In genomic region chr3:106745344-106746168, GRCh38 we compare ENCODE assay signal across 11 cellular contexts.
DNase-seq lines count a peak whose midpoint lies in the region; ATAC-seq, FAIRE-seq and TF ChIP-seq lines count a peak whose summit lies in the region.
"Had no signal": no experiment of that assay in that cellular context is flagged by ENCODE, and none has a peak within 500 bp of the region (broad histone marks: within the 10 kb centered on the region; RNA-seq: fewer than 3 reads in every experiment).

No MANE protein-coding gene starts in this region.

- H3K4me2 ChIP-seq in astrocyte (ENCODE audit: low read length), result no peak overlapping the region

- H3K4me3 ChIP-seq in astrocyte (ENCODE audit: insufficient read depth, low read depth, low read length), result no peak overlapping the region
- H3K4me3 ChIP-seq in left ventricle myocardium inferior, result no peak overlapping the region

- H3K27ac ChIP-seq in astrocyte (ENCODE audit: low read depth, low read length), result peak overlapping the region; percentile 23
- peak overlapping the region; percentile 34 for H3K27ac ChIP-seq in left ventricle myocardium inferior (replicated peaks)
- H3K27ac ChIP-seq in foreskin keratinocyte, result no peak overlapping the region

- TF ChIP-seq POLR2A in H54 (IDR thresholded peaks at IDR 0.05; ENCODE audit: low read depth, low read length), result no peak

- FAIRE-seq in H54 (lab: Jason Lieb, UNC) (peak; percentile 64), astrocyte (lab: Jason Lieb, UNC) (peak; percentile 89)

- peak; percentile 82 for DNase-seq in A172 (ENCODE audit: low spot score)
- no peak for DNase-seq in H54 (ENCODE audit: insufficient read length, low spot score)
- peak; percentile 98 for DNase-seq in astrocyte (ENCODE audit: low read depth)
- DNase-seq in left ventricle myocardium inferior, result no peak
- DNase-seq in NCI-H1436 (lab: John Stamatoyannopoulos, UW), result no peak
- DNase-seq in foreskin keratinocyte, result no peak
- DNase-seq: activated CD8-positive, alpha-beta memory T cell treated with anti-CD3 and anti-CD28 coated beads, Interleukin-2, amount 50 U/mL, for 48 hours; activated naive CD8-positive, alpha-beta T cell treated with anti-CD3 and anti-CD28 coated beads for 36 hours; DMS 273 treated with DMSO at 0.1 percent for 48 hours had no signal

- H3K9me3 Mint-ChIP-seq in astrocyte (ENCODE audit: unreplicated experiment), result peaks cover 2% of the 10 kb centered on the region
- H3K9me3 Mint-ChIP-seq: activated naive CD8-positive, alpha-beta T cell treated with anti-CD3 and anti-CD28 coated beads for 36 hours had no signal

- no peaks in the 10 kb centered on the region for H3K79me2 ChIP-seq in astrocyte (ENCODE audit: insufficient read depth, low read length)

- no peak overlapping the region for H3K27ac Mint-ChIP-seq in astrocyte (ENCODE audit: unreplicated experiment)
- H3K27ac Mint-ChIP-seq: activated naive CD8-positive, alpha-beta T cell treated with anti-CD3 and anti-CD28 coated beads for 36 hours had no signal

- H3K9me3 ChIP-seq in astrocyte (ENCODE audit: insufficient read depth, low read depth, low read length) (no peaks in the 10 kb centered on the region), left ventricle myocardium inferior (replicated peaks) (no peaks in the 10 kb centered on the region)

- H3K4me1 ChIP-seq in astrocyte (ENCODE audit: insufficient read depth, low read length) (peaks cover 4% of the 10 kb centered on the region), left ventricle myocardium inferior (no peaks in the 10 kb centered on the region), foreskin keratinocyte (peaks cover 11% of the 10 kb centered on the region)

- no peak overlapping the region for H2AFZ ChIP-seq in astrocyte (ENCODE audit: low read depth, low read length)

- intact Hi-C loops in left ventricle myocardium inferior (cut with micrococcal nuclease), result no loop called here

- no peaks in the 10 kb centered on the region for H3K36me3 Mint-ChIP-seq in astrocyte (ENCODE audit: low read depth, unreplicated experiment)
- H3K36me3 Mint-ChIP-seq: activated naive CD8-positive, alpha-beta T cell treated with anti-CD3 and anti-CD28 coated beads for 36 hours had no signal

- H3K9ac ChIP-seq in astrocyte (ENCODE audit: low read length), result no peak overlapping the region

- H4K20me1 ChIP-seq in astrocyte (ENCODE audit: insufficient read depth, low read length), result no peaks in the 10 kb centered on the region

- no peaks in the 10 kb centered on the region for H3K27me3 Mint-ChIP-seq in astrocyte (ENCODE audit: low read depth, unreplicated experiment)

- H3K4me1 Mint-ChIP-seq in astrocyte (ENCODE audit: low read depth, unreplicated experiment), result no peaks in the 10 kb centered on the region
- H3K4me1 Mint-ChIP-seq: activated naive CD8-positive, alpha-beta T cell treated with anti-CD3 and anti-CD28 coated beads for 36 hours had no signal

- no peak overlapping the region for H3K4me3 Mint-ChIP-seq in astrocyte (ENCODE audit: unreplicated experiment)
- H3K4me3 Mint-ChIP-seq: activated naive CD8-positive, alpha-beta T cell treated with anti-CD3 and anti-CD28 coated beads for 36 hours had no signal

- no peak for ATAC-seq in foreskin keratinocyte
- no peak for ATAC-seq in GM18502 (IDR thresholded peaks at IDR 0.05; ENCODE audit: poor library complexity, unreplicated experiment)
- no peak for ATAC-seq in GM19035 (IDR thresholded peaks at IDR 0.05; ENCODE audit: unreplicated experiment)

- H3K36me3 ChIP-seq in astrocyte (ENCODE audit: insufficient read depth, low read length) (no peaks in the 10 kb centered on the region), left ventricle myocardium inferior (no peaks in the 10 kb centered on the region)

- TF ChIP-seq CTCF in astrocyte (IDR thresholded peaks at IDR 0.05; ENCODE audit: insufficient read depth, low read depth, low read length) (no peak), left ventricle myocardium inferior (IDR thresholded peaks at IDR 0.05; ENCODE audit: borderline replicate concordance) (no peak), foreskin keratinocyte (conservative IDR thresholded peaks at IDR 0.05) (no peak)

- H3K27me3 ChIP-seq in astrocyte (ENCODE audit: insufficient read depth, low read length), result no peaks in the 10 kb centered on the region
- no peaks in the 10 kb centered on the region for H3K27me3 ChIP-seq in left ventricle myocardium inferior (ENCODE audit: low read depth)
- no peaks in the 10 kb centered on the region for H3K27me3 ChIP-seq in foreskin keratinocyte

Comparison
In these comparisons a context has a peak if more than half of its experiments do, and no peak if none do; other contexts are left out.
1. DNase-seq: peak in A172 (single experiment) and astrocyte (single experiment); none in H54 (single experiment), left ventricle myocardium inferior (single experiment), NCI-H1436 (single experiment) and foreskin keratinocyte (0 of 2).